In genomic region chr2:158890296-158890905, GRCh38 we compare ENCODE assay signal across 14 cellular contexts.
"Had no signal": no experiment of that assay in that cellular context is flagged by ENCODE, and none has a peak within 500 bp of the region (broad histone marks: within the 10 kb centered on the region; RNA-seq: fewer than 3 reads in every experiment).

No MANE protein-coding gene starts in this region.

- H3K4me1 ChIP-seq: adrenal gland, tibial artery had no signal

- H3K9me3 ChIP-seq: adrenal gland, esophagus squamous epithelium, ovary, tibial artery had no signal

- ATAC-seq: left ventricle myocardium superior had no signal

- DNase-seq: activated CD4-positive, CD25-positive, alpha-beta regulatory T cell; activated naive CD4-positive, alpha-beta T cell treated with anti-CD3 and anti-CD28 coated beads, Interleukin-2, amount 50 U/mL, for 16 hours; activated T-cell treated with anti-CD3 and anti-CD28 coated beads, Interleukin-2, amount 50 U/mL, for 1 hour; adrenal gland; cerebellar nuclear complex; dorsolateral prefrontal cortex; esophagus squamous epithelium; kidney; left ventricle myocardium superior; ovary; stimulated activated CD4-positive, alpha-beta T cell treated with anti-CD3 and anti-CD28 coated beads, Interleukin-15, amount 100 ng/mL, for 24 hours; stimulated activated CD4-positive, alpha-beta T cell treated with anti-CD3 and anti-CD28 coated beads, Interleukin-4, amount 100 ng/mL, for 24 hours; T-helper 2 cell; tibial artery had no signal

- H3K27me3 ChIP-seq: adrenal gland, dorsolateral prefrontal cortex, esophagus squamous epithelium, ovary had no signal

- H3K27ac ChIP-seq: adrenal gland, dorsolateral prefrontal cortex, esophagus squamous epithelium, ovary, tibial artery had no signal

- H3K4me3 ChIP-seq: adrenal gland, dorsolateral prefrontal cortex, esophagus squamous epithelium, ovary, tibial artery had no signal

- H3K36me3 ChIP-seq: adrenal gland, esophagus squamous epithelium, ovary, tibial artery had no signal
